ENCODE assay signal across 18 cellular contexts in genomic region chr1:225476538-225476988, GRCh38. TPM values are rescaled to one million over a fixed set of nuclear protein-coding genes. Genes with fewer than 3 reads are reported as not detected.
DNase-seq lines count a peak whose midpoint lies in the region; ATAC-seq and TF ChIP-seq lines count a peak whose summit lies in the region.
"Had no signal": no experiment of that assay in that cellular context is flagged by ENCODE, and none has a peak within 500 bp of the region (broad histone marks: within the 10 kb centered on the region; RNA-seq: fewer than 3 reads in every experiment).

No MANE protein-coding gene starts in this region.

- ATAC-seq in natural killer cell (no peak), HG03342 (IDR thresholded peaks at IDR 0.05; ENCODE audit: unreplicated experiment) (no peak)
- ATAC-seq in natural killer cell treated with Interleukin-12 subunit alpha and Interleukin-12 subunit beta and Interleukin-15 and Interleukin-18, amount 100 ng/mL, for 72 hours, result no peak
- ATAC-seq in activated CD8-positive, alpha-beta T cell treated with anti-CD3 and anti-CD28 coated beads, Interleukin-2, amount 10 ng/mL, durations not matched to agents 7 days and 5 days, result peak; percentile 16
- ATAC-seq: esophagus mucosa; psoas muscle; stimulated activated effector memory CD8-positive, alpha-beta T cell treated with anti-CD3 and anti-CD28 coated beads, Interleukin-12 subunit alpha, Interleukin-12 subunit beta, amount 100 ng/mL, for 72 hours had no signal

- no peaks in the 10 kb centered on the region for H3K9me3 ChIP-seq in vagina
- H3K9me3 ChIP-seq: psoas muscle, SJSA1, tibial nerve had no signal

- H3K4me3 ChIP-seq in vagina, result no peak overlapping the region
- H3K4me3 ChIP-seq: dorsolateral prefrontal cortex, PC-9, psoas muscle, SJSA1, tibial nerve had no signal

- no peaks in the 10 kb centered on the region for H3K27me3 ChIP-seq in vagina
- H3K27me3 ChIP-seq: SJSA1, tibial nerve had no signal

- TF ChIP-seq CTCF in natural killer cell (IDR thresholded peaks at IDR 0.05) (no peak), vagina (IDR thresholded peaks at IDR 0.05) (no peak)

- H3K36me3 Mint-ChIP-seq in natural killer cell (no peaks in the 10 kb centered on the region), immature natural killer cell (peaks cover 0 to 4% (median 0%) of the 10 kb centered on the region in 3 donors)
- H3K36me3 Mint-ChIP-seq in natural killer cell treated with Interleukin-12 subunit alpha and Interleukin-12 subunit beta and Interleukin-15 and Interleukin-18, amount 100 ng/mL, for 72 hours, result no peaks in the 10 kb centered on the region
- peaks cover 12% of the 10 kb centered on the region for H3K36me3 Mint-ChIP-seq in activated CD8-positive, alpha-beta T cell treated with anti-CD3 and anti-CD28 coated beads, Interleukin-2, amount 10 ng/mL, durations not matched to agents 7 days and 5 days (ENCODE audit: low read depth)
- H3K36me3 Mint-ChIP-seq: activated CD4-positive, alpha-beta memory T cell treated with anti-CD3 and anti-CD28 coated beads for 36 hours; stimulated activated effector memory CD8-positive, alpha-beta T cell treated with anti-CD3 and anti-CD28 coated beads, Interleukin-12 subunit alpha, Interleukin-12 subunit beta, amount 100 ng/mL, for 72 hours had no signal

- H3K27me3 Mint-ChIP-seq in natural killer cell (ENCODE audit: low read depth in 2 of 2), result no peaks in the 10 kb centered on the region
- no peaks in the 10 kb centered on the region for H3K27me3 Mint-ChIP-seq in natural killer cell treated with Interleukin-12 subunit alpha and Interleukin-12 subunit beta and Interleukin-15 and Interleukin-18, amount 100 ng/mL, for 72 hours
- peaks cover 5% of the 10 kb centered on the region for H3K27me3 Mint-ChIP-seq in activated CD8-positive, alpha-beta T cell treated with anti-CD3 and anti-CD28 coated beads, Interleukin-2, amount 10 ng/mL, durations not matched to agents 7 days and 5 days (ENCODE audit: low read depth)
- H3K27me3 Mint-ChIP-seq in immature natural killer cell (ENCODE audit: low read depth in 3 of 3), result peaks cover 0 to 4% (median 2%) of the 10 kb centered on the region in 3 donors
- H3K27me3 Mint-ChIP-seq: activated CD4-positive, alpha-beta memory T cell treated with anti-CD3 and anti-CD28 coated beads for 36 hours had no signal

- peak overlapping the region; percentile 21 for H3K4me3 Mint-ChIP-seq in natural killer cell
- H3K4me3 Mint-ChIP-seq in natural killer cell treated with Interleukin-12 subunit alpha and Interleukin-12 subunit beta and Interleukin-15 and Interleukin-18, amount 100 ng/mL, for 72 hours, result no peak overlapping the region
- no peak overlapping the region for H3K4me3 Mint-ChIP-seq in activated CD8-positive, alpha-beta T cell treated with anti-CD3 and anti-CD28 coated beads, Interleukin-2, amount 10 ng/mL, durations not matched to agents 7 days and 5 days
- peak overlapping the region in 4 of 5 donors; percentile 2 to 44 (median 26) for H3K4me3 Mint-ChIP-seq in immature natural killer cell
- H3K4me3 Mint-ChIP-seq: activated CD4-positive, alpha-beta memory T cell treated with anti-CD3 and anti-CD28 coated beads for 36 hours; stimulated activated effector memory CD8-positive, alpha-beta T cell treated with anti-CD3 and anti-CD28 coated beads, Interleukin-12 subunit alpha, Interleukin-12 subunit beta, amount 100 ng/mL, for 72 hours had no signal

- TF ChIP-seq POLR2A in vagina (IDR thresholded peaks at IDR 0.05), result no peak

- intact Hi-C loops in natural killer cell (cut with micrococcal nuclease) (loop anchor here (5.0 to 10.0 kb wide), 2 partner anchors 301 to 648 kb away; partner anchors contain the start of gene SRP9), vagina (cut with DNase I) (loop anchor here (5.0 to 10.0 kb wide), 3 partner anchors 368 to 501 kb away; no protein-coding TSS in a partner anchor)

- H3K9me3 Mint-ChIP-seq in natural killer cell (no peaks in the 10 kb centered on the region), immature natural killer cell (no peaks in the 10 kb centered on the region)
- H3K9me3 Mint-ChIP-seq in natural killer cell treated with Interleukin-12 subunit alpha and Interleukin-12 subunit beta and Interleukin-15 and Interleukin-18, amount 100 ng/mL, for 72 hours, result no peaks in the 10 kb centered on the region
- H3K9me3 Mint-ChIP-seq in activated CD8-positive, alpha-beta T cell treated with anti-CD3 and anti-CD28 coated beads, Interleukin-2, amount 10 ng/mL, durations not matched to agents 7 days and 5 days (ENCODE audit: insufficient read depth), result no peaks in the 10 kb centered on the region
- H3K9me3 Mint-ChIP-seq: activated CD4-positive, alpha-beta memory T cell treated with anti-CD3 and anti-CD28 coated beads for 36 hours; stimulated activated effector memory CD8-positive, alpha-beta T cell treated with anti-CD3 and anti-CD28 coated beads, Interleukin-12 subunit alpha, Interleukin-12 subunit beta, amount 100 ng/mL, for 72 hours had no signal

- CTCF ChIA-PET in activated CD8-positive, alpha-beta T cell treated with anti-CD3 and anti-CD28 coated beads, Interleukin-2, amount 10 ng/mL, durations not matched to agents 7 days and 5 days (lab: Charles Lee), result interaction anchor here (0.9 to 4.4 kb wide), 11 partner anchors 8 to 498 kb away, joined by 3 to 43 read pairs (median 4); partner anchors contain the start of genes LBR, SRP9 and TMEM63A

- no peaks in the 10 kb centered on the region for H3K4me1 ChIP-seq in vagina

- POLR2A ChIA-PET in activated CD8-positive, alpha-beta T cell treated with anti-CD3 and anti-CD28 coated beads, Interleukin-2, amount 10 ng/mL, durations not matched to agents 7 days and 5 days (lab: Charles Lee), result interaction anchor here (0.8 to 3.4 kb wide), 3 partner anchors 9 to 301 kb away, joined by 3 to 23 read pairs (median 5); partner anchors contain the start of gene SRP9

- no peak overlapping the region for H3K27ac Mint-ChIP-seq in natural killer cell
- H3K27ac Mint-ChIP-seq in natural killer cell treated with Interleukin-12 subunit alpha and Interleukin-12 subunit beta and Interleukin-15 and Interleukin-18, amount 100 ng/mL, for 72 hours, result peak overlapping the region in 1 of 2 donors; percentile 48
- peak overlapping the region; percentile 87 for H3K27ac Mint-ChIP-seq in activated CD8-positive, alpha-beta T cell treated with anti-CD3 and anti-CD28 coated beads, Interleukin-2, amount 10 ng/mL, durations not matched to agents 7 days and 5 days
- peak overlapping the region in 5 of 6 donors; percentile 7 to 91 (median 82) for H3K27ac Mint-ChIP-seq in immature natural killer cell

- no peak for DNase-seq in natural killer cell
- DNase-seq in natural killer cell treated with Interleukin-12 subunit alpha and Interleukin-12 subunit beta and Interleukin-15 and Interleukin-18, amount 100 ng/mL, for 72 hours (ENCODE audit: low spot score), result no peak
- peak; percentile 38 for DNase-seq in activated CD8-positive, alpha-beta T cell treated with anti-CD3 and anti-CD28 coated beads, Interleukin-2, amount 10 ng/mL, durations not matched to agents 7 days and 5 days
- no peak for DNase-seq in immature natural killer cell
- DNase-seq in vagina (ENCODE audit: extremely low spot score in 2 of 2), result peak; percentile 52 to 64
- DNase-seq in SW 1271 (lab: John Stamatoyannopoulos, UW), result no peak
- DNase-seq in putamen (ENCODE audit: low spot score), result no peak
- DNase-seq: activated CD4-positive, alpha-beta memory T cell treated with anti-CD3 and anti-CD28 coated beads for 36 hours; Karpas-422; NCI-H1105 treated with DMSO at 0.1 percent for 48 hours; PC-9; psoas muscle had no signal

- no peak overlapping the region for H3K27ac ChIP-seq in vagina
- H3K27ac ChIP-seq: dorsolateral prefrontal cortex, PC-9, psoas muscle, SJSA1, tibial nerve had no signal

- H3K36me3 ChIP-seq in vagina, result no peaks in the 10 kb centered on the region
- H3K36me3 ChIP-seq: SJSA1, tibial nerve had no signal

- H3K4me1 Mint-ChIP-seq in natural killer cell (peaks cover 30 to 43% of the 10 kb centered on the region in 2 donors), immature natural killer cell (peaks cover 46 to 48% of the 10 kb centered on the region in 2 donors)
- H3K4me1 Mint-ChIP-seq in natural killer cell treated with Interleukin-12 subunit alpha and Interleukin-12 subunit beta and Interleukin-15 and Interleukin-18, amount 100 ng/mL, for 72 hours (ENCODE audit: low read depth in 2 of 2), result peaks cover 33 to 35% of the 10 kb centered on the region in 2 donors
- H3K4me1 Mint-ChIP-seq in activated CD8-positive, alpha-beta T cell treated with anti-CD3 and anti-CD28 coated beads, Interleukin-2, amount 10 ng/mL, durations not matched to agents 7 days and 5 days (ENCODE audit: low read depth), result peaks cover 53% of the 10 kb centered on the region

RNA-seq across cellular contexts. Expression of gene LBR, which starts 48.7 kb away (rescaled TPM):
- total RNA-seq in natural killer cell (100 to 1,000 TPM; 161 to 179 (median 178) TPM), vagina (41.5 TPM)
- total RNA-seq in natural killer cell treated with Interleukin-12 subunit alpha and Interleukin-12 subunit beta and Interleukin-15 and Interleukin-18, amount 100 ng/mL, for 72 hours, result 100 to 1,000 TPM; 127 to 173 TPM
- 100 to 1,000 TPM; 226 to 234 TPM for total RNA-seq in activated CD8-positive, alpha-beta T cell treated with anti-CD3 and anti-CD28 coated beads, Interleukin-2, amount 10 ng/mL, durations not matched to agents 7 days and 5 days
- polyA plus RNA-seq in immature natural killer cell, result 100 to 1,000 TPM in 2 of 3 donors, 10 to 100 TPM in 1; 100.0 to 136 (median 117) TPM

Comparison
In these comparisons a context has a peak if more than half of its experiments do, and no peak if none do; other contexts are left out.
1. H3K4me3 Mint-ChIP-seq: peak in natural killer cell (single experiment) and immature natural killer cell (4 of 5); none in natural killer cell treated with Interleukin-12 subunit alpha and Interleukin-12 subunit beta and Interleukin-15 and Interleukin-18, amount 100 ng/mL, for 72 hours (single experiment) and activated CD8-positive, alpha-beta T cell treated with anti-CD3 and anti-CD28 coated beads, Interleukin-2, amount 10 ng/mL, durations not matched to agents 7 days and 5 days (single experiment).
2. DNase-seq: peak in activated CD8-positive, alpha-beta T cell treated with anti-CD3 and anti-CD28 coated beads, Interleukin-2, amount 10 ng/mL, durations not matched to agents 7 days and 5 days (single experiment) and vagina (2 of 2); none in natural killer cell (single experiment), natural killer cell treated with Interleukin-12 subunit alpha and Interleukin-12 subunit beta and Interleukin-15 and Interleukin-18, amount 100 ng/mL, for 72 hours (single experiment), immature natural killer cell (0 of 3), SW 1271 (0 of 2) and putamen (single experiment).
3. H3K27ac Mint-ChIP-seq: peak in activated CD8-positive, alpha-beta T cell treated with anti-CD3 and anti-CD28 coated beads, Interleukin-2, amount 10 ng/mL, durations not matched to agents 7 days and 5 days (single experiment) and immature natural killer cell (5 of 6); none in natural killer cell (0 of 2).